In genomic region chr15:58118272-58118671, GRCh38 we compare ENCODE assay signal across 3 cellular contexts.
TF ChIP-seq lines count a peak whose summit lies in the region.

No MANE protein-coding gene starts in this region.

TF ChIP-seq in GM23338, 12 proteins besides CTCF, POLR2A, EP300 and RAD21 (continues in another document):
- no peak for TF ChIP-seq POLR2AphosphoS5 (IDR thresholded peaks at IDR 0.05; ENCODE audit: low read depth)
- no peak for TF ChIP-seq CREB1 (CRISPR knock-in tag; IDR thresholded peaks at IDR 0.05; ENCODE audit: low read depth)
- TF ChIP-seq REST (IDR thresholded peaks at IDR 0.05; ENCODE audit: unreplicated experiment) = no peak
- no peak for TF ChIP-seq STAT1 (IDR thresholded peaks at IDR 0.05; ENCODE audit: unreplicated experiment)
- no peak for TF ChIP-seq ZNF331 (CRISPR knock-in tag; IDR thresholded peaks at IDR 0.05; ENCODE audit: low read depth)

TF ChIP-seq in H1, 55 proteins besides CTCF, POLR2A, EP300 and RAD21:
- TF ChIP-seq ASH2L (IDR thresholded peaks at IDR 0.05; ENCODE audit: low read length) = no peak
- no peak for TF ChIP-seq EGR1 (IDR thresholded peaks at IDR 0.05; ENCODE audit: borderline replicate concordance, low read depth, low read length)
- no peak for TF ChIP-seq ZNF274 (IDR thresholded peaks at IDR 0.05; ENCODE audit: borderline replicate concordance, extremely low read depth, low read length)

TF ChIP-seq in HepG2, 621 proteins besides CTCF, POLR2A, EP300 and RAD21:
- no peak for TF ChIP-seq ZNF333 (CRISPR knock-in tag; IDR thresholded peaks at IDR 0.05; ENCODE audit: borderline replicate concordance)
- 0 out of 2 replicates have a peak, but pooled peaks have one; percentile 0 for TF ChIP-seq EHMT2 (IDR thresholded peaks at IDR 0.05; ENCODE audit: borderline replicate concordance, low read depth, low read length)
